Comparison of ENCODE assay signal across 11 cellular contexts in the genomic region with DNA sequence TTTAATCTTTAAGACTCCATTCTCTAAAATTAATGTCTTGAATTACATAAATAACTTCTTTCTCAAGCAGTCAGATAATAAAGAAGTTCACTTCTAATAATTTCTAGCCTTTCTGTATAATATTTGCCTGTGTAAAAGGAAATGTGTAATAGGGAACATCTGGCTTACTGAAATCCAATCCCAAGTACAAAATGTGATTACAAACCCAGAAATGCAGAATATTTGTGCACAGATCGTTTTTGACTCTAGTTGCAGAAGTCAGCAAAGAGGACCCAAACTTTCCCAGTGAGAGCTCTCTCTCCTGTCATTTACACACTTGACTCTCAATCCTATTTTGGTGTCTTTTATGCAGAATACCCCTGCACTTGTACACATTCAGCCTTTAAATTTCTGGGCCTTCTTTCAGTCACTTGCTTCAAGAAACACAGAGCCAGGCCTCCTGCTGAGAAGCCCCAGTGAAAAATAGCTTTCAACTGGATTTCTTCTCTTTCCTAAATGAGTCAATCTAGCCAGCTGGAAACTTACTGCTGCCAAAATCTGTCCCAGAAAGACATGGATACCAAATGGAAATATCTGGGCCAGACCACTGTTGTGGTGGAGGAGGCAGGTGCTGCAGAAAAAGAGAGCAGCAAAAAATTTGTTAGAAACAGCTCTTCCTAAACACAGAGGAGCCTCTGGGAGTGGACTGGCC.
DNase-seq lines count a peak whose midpoint lies in the region; ATAC-seq and TF ChIP-seq lines count a peak whose summit lies in the region.
"Had no signal": no experiment of that assay in that cellular context is flagged by ENCODE, and none has a peak within 500 bp of the region (broad histone marks: within the 10 kb centered on the region; RNA-seq: fewer than 3 reads in every experiment).

No MANE protein-coding gene starts in this region.

- no peak overlapping the region for H3K18ac ChIP-seq in IMR-90 (ENCODE audit: low read depth, low read length)

- 14% methylated on average over 1 of the region's 1 CpG; no CpG with 5 or more reads in 1 of the 2 experiments for WGBS in IMR-90 (ENCODE audit: extremely low coverage in 2 of 2, insufficient read length in 1 of 2), 2 experiments
- 57% methylated on average over 1 of the region's 1 CpG for WGBS in right cardiac atrium

- H2BK120ac ChIP-seq in IMR-90 (ENCODE audit: low read depth, low read length), result no peak overlapping the region

- no peak overlapping the region for H2AK9ac ChIP-seq in IMR-90 (replicated peaks; ENCODE audit: low read depth, low read length, poor library complexity)

- H2BK15ac ChIP-seq in IMR-90 (ENCODE audit: low read depth, low read length), result no peak overlapping the region

- peaks cover 27 to 57% of the 10 kb centered on the region in 2 experiments for H3K79me1 ChIP-seq in IMR-90 (ENCODE audit: low read depth in 1 of 2, low read length in 2 of 2)

- peaks cover 32% of the 10 kb centered on the region for H3K9me1 ChIP-seq in IMR-90 (ENCODE audit: insufficient read depth, low read length)

- H4K91ac ChIP-seq in IMR-90 (ENCODE audit: insufficient read depth, low read depth, low read length), result no peak overlapping the region

- H4K8ac ChIP-seq in IMR-90 (ENCODE audit: low read depth in 2 of 2, low read length in 2 of 2), result no peak overlapping the region

- TF ChIP-seq POLR2A in IMR-90 (IDR thresholded peaks at IDR 0.05; ENCODE audit: low read depth, low read length) (no peak), breast epithelium (IDR thresholded peaks at IDR 0.05) (no peak)

- H3K4me3 ChIP-seq in IMR-90 (ENCODE audit: insufficient read depth, low read depth, low read length) (no peak overlapping the region), breast epithelium (no peak overlapping the region), right cardiac atrium (ENCODE audit: low read length) (no peak overlapping the region), subcutaneous abdominal adipose tissue (ENCODE audit: low read depth in 1 of 5, low read length in 5 of 5) (no peak overlapping the region)

- peaks cover 19% of the 10 kb centered on the region for H3K4me1 ChIP-seq in IMR-90 (ENCODE audit: control insufficient read depth, insufficient read depth, low read length)
- H3K4me1 ChIP-seq in breast epithelium, result peaks cover 0 to 11% of the 10 kb centered on the region in 2 donors
- H3K4me1 ChIP-seq in right cardiac atrium (ENCODE audit: control insufficient read depth, insufficient read depth, low read length), result peaks cover 9% of the 10 kb centered on the region
- peaks cover 3 to 49% (median 34%) of the 10 kb centered on the region in 5 donors for H3K4me1 ChIP-seq in subcutaneous abdominal adipose tissue (ENCODE audit: control insufficient read depth in 5 of 5, insufficient read depth in 5 of 5, low read length in 5 of 5)

- no peaks in the 10 kb centered on the region for H3K27me3 ChIP-seq in IMR-90 (ENCODE audit: control insufficient read depth, insufficient read depth, low read length)
- H3K27me3 ChIP-seq in breast epithelium, result no peaks in the 10 kb centered on the region
- no peaks in the 10 kb centered on the region for H3K27me3 ChIP-seq in right cardiac atrium (ENCODE audit: control insufficient read depth, insufficient read depth)
- H3K27me3 ChIP-seq in subcutaneous abdominal adipose tissue (ENCODE audit: control insufficient read depth in 5 of 5, insufficient read depth in 4 of 5, low read length in 5 of 5), result no peaks in the 10 kb centered on the region

- H3K14ac ChIP-seq in IMR-90 (replicated peaks; ENCODE audit: low read depth, low read length), result no peak overlapping the region

- H3K23ac ChIP-seq in IMR-90 (ENCODE audit: low read depth, low read length), result no peak overlapping the region

- POLR2A ChIA-PET in IMR-90 (lab: Charles Lee; ENCODE audit: unreplicated experiment), result no interaction called here

- in situ Hi-C loops in IMR-90 (cut with MboI; ENCODE audit: low sequenced_read_pairs), result no loop called here

- dilution Hi-C loops in IMR-90 (cut with HindIII; ENCODE audit: low sequenced_read_pairs, unreplicated experiment), result no loop called here

- TF ChIP-seq RAD21 in IMR-90 (IDR thresholded peaks at IDR 0.05; ENCODE audit: low read length), result no peak

- H3K9ac ChIP-seq in IMR-90 (ENCODE audit: low read depth, low read length) (no peak overlapping the region), subcutaneous abdominal adipose tissue (ENCODE audit: low read length in 5 of 5) (peak overlapping the region in 1 of 5 donors; percentile 1)

- H2AK5ac ChIP-seq in IMR-90 (ENCODE audit: low read depth, low read length), result no peak overlapping the region

- peaks cover 20% of the 10 kb centered on the region for H4K20me1 ChIP-seq in IMR-90 (ENCODE audit: insufficient read depth, low read length)

- H3K27ac ChIP-seq in IMR-90 (ENCODE audit: insufficient read depth, low read length) (peak overlapping the region; percentile 5; the same call in 1 of the 2 replicates), breast epithelium (peak overlapping the region; percentile 5 to 64), right cardiac atrium (ENCODE audit: low read length) (peak overlapping the region; percentile 42), subcutaneous abdominal adipose tissue (ENCODE audit: low read depth, low read length) (peak overlapping the region; percentile 64)

- no peaks in the 10 kb centered on the region for H3K9me3 ChIP-seq in IMR-90 (ENCODE audit: control insufficient read depth, insufficient read depth, low read length)
- H3K9me3 ChIP-seq in breast epithelium, result no peaks in the 10 kb centered on the region
- no peaks in the 10 kb centered on the region for H3K9me3 ChIP-seq in right cardiac atrium (ENCODE audit: control insufficient read depth, low read length)
- H3K9me3 ChIP-seq in subcutaneous abdominal adipose tissue (ENCODE audit: control insufficient read depth in 5 of 5, low read length in 5 of 5), result no peaks in the 10 kb centered on the region

- H4K5ac ChIP-seq in IMR-90 (ENCODE audit: low read depth, low read length), result no peak overlapping the region

- H2BK20ac ChIP-seq in IMR-90 (ENCODE audit: low read depth, low read length), result no peak overlapping the region

- CTCF ChIA-PET in IMR-90 (lab: Yijun Ruan, JAX), result interaction anchor here (1.0 to 1.2 kb wide), 2 partner anchors 17 to 95 kb away, joined by 3 to 4 read pairs; no protein-coding TSS in a partner anchor

- H3K36me3 ChIP-seq in IMR-90 (ENCODE audit: control insufficient read depth, insufficient read depth, low read length) (peaks cover 30% of the 10 kb centered on the region), breast epithelium (no peaks in the 10 kb centered on the region), subcutaneous abdominal adipose tissue (ENCODE audit: control insufficient read depth in 5 of 5, insufficient read depth in 5 of 5, low read length in 5 of 5) (peaks cover 37 to 64% (median 57%) of the 10 kb centered on the region in 5 donors)

- no peak overlapping the region; the same call in 1 of the 2 replicates for H3K4ac ChIP-seq in IMR-90 (ENCODE audit: low read depth, low read length)

- DNase-seq in IMR-90, result peak; percentile 81
- no peak for DNase-seq in breast epithelium (ENCODE audit: low spot score in 2 of 2)
- DNase-seq in right cardiac atrium, result no peak
- no peak for DNase-seq in NCI-H345 (lab: John Stamatoyannopoulos, UW)
- DNase-seq in NCI-H2107 (lab: John Stamatoyannopoulos, UW), result no peak
- DNase-seq in NCI-H1436 treated with DMSO at 0.1 percent for 48 hours (lab: John Stamatoyannopoulos, UW), result no peak
- no peak for DNase-seq in COR-L47 (lab: John Stamatoyannopoulos, UW)
- DNase-seq: activated CD4-positive, alpha-beta T cell treated with anti-CD3 and anti-CD28 coated beads, Interleukin-2, amount 10 ng/mL, durations not matched to agents 24 days and 14 days; NCI-H526 treated with DMSO at 0.1 percent for 48 hours; stimulated activated CD4-positive, alpha-beta T cell treated with anti-CD3 and anti-CD28 coated beads, Interleukin-2, amount 100 ng/mL, for 48 hours had no signal

- peak overlapping the region; percentile 36 for H2BK5ac ChIP-seq in IMR-90 (ENCODE audit: low read depth, low read length, poor library complexity, severe bottlenecking)

- no peak overlapping the region for H2AFZ ChIP-seq in IMR-90 (replicated peaks; ENCODE audit: low read length, poor library complexity)

- no TSS peak for BruUV-seq in IMR-90 (replicated peaks; lab: Mats Ljungman, UMichigan)

- peak overlapping the region; percentile 60; the same call in 1 of the 2 replicates for H3K4me2 ChIP-seq in IMR-90 (ENCODE audit: low read depth, low read length)

- ATAC-seq in IMR-90 (ENCODE audit: low read depth) (peak; percentile 59), right cardiac atrium (peak; percentile 41 to 48)

- TF ChIP-seq CTCF in IMR-90 (conservative IDR thresholded peaks at IDR 0.05; ENCODE audit: low read depth, low read length) (no peak), breast epithelium (IDR thresholded peaks at IDR 0.05) (no peak)

- intact Hi-C loops in IMR-90 (cut with micrococcal nuclease) (no loop called here), breast epithelium (cut with DNase I; ENCODE audit: low total_unique reads) (no loop called here), right cardiac atrium (cut with DNase I) (no loop called here)

- H3K56ac ChIP-seq in IMR-90 (ENCODE audit: extremely low read depth, insufficient read depth, low read length), result no peak overlapping the region

TF ChIP-seq in IMR-90, 13 proteins besides CTCF, POLR2A, EP300 and RAD21:
- TF ChIP-seq, protein P1, sequence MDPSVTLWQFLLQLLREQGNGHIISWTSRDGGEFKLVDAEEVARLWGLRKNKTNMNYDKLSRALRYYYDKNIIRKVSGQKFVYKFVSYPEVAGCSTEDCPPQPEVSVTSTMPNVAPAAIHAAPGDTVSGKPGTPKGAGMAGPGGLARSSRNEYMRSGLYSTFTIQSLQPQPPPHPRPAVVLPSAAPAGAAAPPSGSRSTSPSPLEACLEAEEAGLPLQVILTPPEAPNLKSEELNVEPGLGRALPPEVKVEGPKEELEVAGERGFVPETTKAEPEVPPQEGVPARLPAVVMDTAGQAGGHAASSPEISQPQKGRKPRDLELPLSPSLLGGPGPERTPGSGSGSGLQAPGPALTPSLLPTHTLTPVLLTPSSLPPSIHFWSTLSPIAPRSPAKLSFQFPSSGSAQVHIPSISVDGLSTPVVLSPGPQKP (IDR thresholded peaks at IDR 0.05; ENCODE audit: borderline replicate concordance, low read depth, low read length), result no peak
- no peak for TF ChIP-seq CHD1 (IDR thresholded peaks at IDR 0.05; ENCODE audit: low read depth, low read length)
- no peak for TF ChIP-seq NFE2L2 (IDR thresholded peaks at IDR 0.05; ENCODE audit: low read depth, low read length)
- TF ChIP-seq FOS (IDR thresholded peaks at IDR 0.05; ENCODE audit: low read depth, low read length), result no peak
- no peak for TF ChIP-seq BHLHE40 (IDR thresholded peaks at IDR 0.05; ENCODE audit: low read depth, low read length)
- no peak for TF ChIP-seq RCOR1 (IDR thresholded peaks at IDR 0.05; ENCODE audit: insufficient replicate concordance, low read length)
- TF ChIP-seq SMC3 (IDR thresholded peaks at IDR 0.05; ENCODE audit: low read depth, low read length), result no peak
- TF ChIP-seq MAZ (IDR thresholded peaks at IDR 0.05; ENCODE audit: borderline replicate concordance, low read depth, low read length), result no peak
- no peak for TF ChIP-seq CEBPB (IDR thresholded peaks at IDR 0.05; ENCODE audit: low read depth, low read length)
- TF ChIP-seq MXI1 (IDR thresholded peaks at IDR 0.05; ENCODE audit: borderline replicate concordance, low read depth, low read length), result no peak
TF ChIP-seq in IMR-90: peak in this region for 0.

Comparison
In these comparisons a context has a peak if more than half of its experiments do, and no peak if none do; other contexts are left out.
1. H3K27ac ChIP-seq: peak in every context shown above with its lines; median percentile 64 in subcutaneous abdominal adipose tissue; 42 in right cardiac atrium; 34 in breast epithelium; 5 in IMR-90.